8 cellular contexts compared by ENCODE assay signal in genomic region chr15:72271895-72272212, GRCh38. TPM values are rescaled to one million over a fixed set of nuclear protein-coding genes. Genes with fewer than 3 reads are reported as not detected.
A peak's percentile ranks its signal among the peaks of the same experiment; 100 is the strongest.
DNase-seq lines count a peak whose midpoint lies in the region; ATAC-seq, FAIRE-seq and TF ChIP-seq lines count a peak whose summit lies in the region.

No MANE protein-coding gene starts in this region.

- H3F3A ChIP-seq in PC-9 (ENCODE audit: insufficient read depth, low read depth), result no peaks in the 10 kb centered on the region; the same call in 1 of the 2 replicates

- peak overlapping the region; percentile 81 to 100 (median 91) for H3K4me3 ChIP-seq in BLaER1 treated with 17β-estradiol and CSF1 and Interleukin-3, amounts not matched to agents 10 nM and 100 nM
- H3K4me3 ChIP-seq in PC-9 (peak overlapping the region; percentile 85), dorsolateral prefrontal cortex (peak overlapping the region; percentile 66 to 99 (median 93)), mucosa of stomach (ENCODE audit: low read length) (peak overlapping the region; percentile 35)

- peak overlapping the region; percentile 79 to 96 (median 89) for H3K27ac ChIP-seq in BLaER1 treated with 17β-estradiol and CSF1 and Interleukin-3, amounts not matched to agents 10 nM and 100 nM
- peak overlapping the region; percentile 48; the same call in 1 of the 2 replicates for H3K27ac ChIP-seq in PC-9
- H3K27ac ChIP-seq in dorsolateral prefrontal cortex, result peak overlapping the region in 57 of 59 donors; percentile 18 to 96 (median 86)

- peaks cover 0 to 29% (median 8%) of the 10 kb centered on the region in 11 experiments; a peak in 6 of 22 replicates for H4K20me1 ChIP-seq in BLaER1 treated with 17β-estradiol and CSF1 and Interleukin-3, amounts not matched to agents 10 nM and 100 nM
- no peaks in the 10 kb centered on the region for H4K20me1 ChIP-seq in PC-9 (ENCODE audit: insufficient read depth)

- no peaks in the 10 kb centered on the region for H3K27me3 ChIP-seq in BLaER1 treated with 17β-estradiol and CSF1 and Interleukin-3, amounts not matched to agents 10 nM and 100 nM
- H3K27me3 ChIP-seq in PC-9 (ENCODE audit: insufficient read depth, low read depth) (no peaks in the 10 kb centered on the region), dorsolateral prefrontal cortex (no peaks in the 10 kb centered on the region), mucosa of stomach (ENCODE audit: control insufficient read depth, insufficient read depth, low read length) (no peaks in the 10 kb centered on the region)

- peak overlapping the region; percentile 97 for H2AFZ ChIP-seq in PC-9

- H3K4me2 ChIP-seq in BLaER1 treated with 17β-estradiol and CSF1 and Interleukin-3, amounts not matched to agents 10 nM and 100 nM, result peak overlapping the region; percentile 80 to 92 (median 88)
- H3K4me2 ChIP-seq in PC-9, result peak overlapping the region; percentile 77

- peaks cover 25 to 31% (median 28%) of the 10 kb centered on the region in 10 experiments for H3K4me1 ChIP-seq in BLaER1 treated with 17β-estradiol and CSF1 and Interleukin-3, amounts not matched to agents 10 nM and 100 nM
- H3K4me1 ChIP-seq in PC-9 (replicated peaks; ENCODE audit: insufficient read depth) (peaks cover 18% of the 10 kb centered on the region), mucosa of stomach (ENCODE audit: control insufficient read depth, insufficient read depth, low read length) (peaks cover 6% of the 10 kb centered on the region)

- peaks cover 22 to 39% (median 34%) of the 10 kb centered on the region in 11 experiments for H3K36me3 ChIP-seq in BLaER1 treated with 17β-estradiol and CSF1 and Interleukin-3, amounts not matched to agents 10 nM and 100 nM
- H3K36me3 ChIP-seq in PC-9 (ENCODE audit: low read depth) (peaks cover 13% of the 10 kb centered on the region), mucosa of stomach (ENCODE audit: control insufficient read depth, insufficient read depth, low read length) (no peaks in the 10 kb centered on the region)

- DNase-seq in PC-9 (no peak), dorsolateral prefrontal cortex (peak in 2 of 10 donors; percentile 16 to 20), urothelium cell line (ENCODE audit: low spot score) (no peak), germinal center (ENCODE audit: low spot score) (no peak)

- no peak for FAIRE-seq in urothelium cell line (lab: Jason Lieb, UNC)

- H3K9me3 ChIP-seq in BLaER1 treated with 17β-estradiol and CSF1 and Interleukin-3, amounts not matched to agents 10 nM and 100 nM (replicated peaks in 1 of 11), result no peaks in the 10 kb centered on the region
- no peaks in the 10 kb centered on the region for H3K9me3 ChIP-seq in PC-9 (ENCODE audit: insufficient read depth, low read depth)
- H3K9me3 ChIP-seq in mucosa of stomach (ENCODE audit: control insufficient read depth, low read length), result no peaks in the 10 kb centered on the region

- no TSS peak for BruUV-seq in PC-9 (replicated peaks; lab: Mats Ljungman, UMichigan)

- peaks cover 22% of the 10 kb centered on the region for H3K79me2 ChIP-seq in PC-9 (ENCODE audit: low read depth)

- intact Hi-C loops in PC-9 (cut with micrococcal nuclease; ENCODE audit: unreplicated experiment), result loop anchor here (2.0 to 5.0 kb wide), 2 partner anchors 40 to 73 kb away; partner anchors contain the start of gene PKM
- intact Hi-C loops in dorsolateral prefrontal cortex (cut with DNase I), result loop anchor here (1.0 to 2.0 kb wide), 4 partner anchors 42 to 203 kb away; partner anchors contain the start of gene ARIH1 (in 1 of the 2)

- TF ChIP-seq CTCF in PC-9 (conservative IDR thresholded peaks at IDR 0.05), result no peak
- TF ChIP-seq CTCF in dorsolateral prefrontal cortex (IDR thresholded peaks at IDR 0.05 in 54 of 56, conservative IDR thresholded peaks at IDR 0.05 in 2 of 56; ENCODE audit: low read depth in 1 of 56, partially characterized antibody in 56 of 56), result no peak

- CTCF ChIA-PET in PC-9 (lab: Charles Lee), result no interaction called here

- ATAC-seq in GM19395 (IDR thresholded peaks at IDR 0.05; ENCODE audit: unreplicated experiment) (peak; percentile 29), GM19397 (IDR thresholded peaks at IDR 0.05; ENCODE audit: unreplicated experiment) (no peak)

- peak overlapping the region; percentile 83 to 99 (median 94) for H3K9ac ChIP-seq in BLaER1 treated with 17β-estradiol and CSF1 and Interleukin-3, amounts not matched to agents 10 nM and 100 nM
- peak overlapping the region; percentile 86 for H3K9ac ChIP-seq in mucosa of stomach (ENCODE audit: low read length)

- no peaks in the 10 kb centered on the region; the same call in 1 of the 2 replicates for H3K9me2 ChIP-seq in PC-9 (ENCODE audit: insufficient read depth)

- POLR2A ChIA-PET in PC-9 (lab: Charles Lee; ENCODE audit: unreplicated experiment), result no interaction called here

RNA-seq across cellular contexts. Expression of gene PARP6, which starts 0.5 kb away (rescaled TPM):
- total RNA-seq in PC-9 (2021) (51.3 and 65.9 TPM in 2 replicates), dorsolateral prefrontal cortex (100 to 1,000 TPM in 108 of 120 experiments, 10 to 100 TPM in 12; 89.7 to 152 (median 117) TPM)

RNA-seq across cellular contexts. Expression of gene PKM, which starts 40.9 kb away (rescaled TPM):
- total RNA-seq in PC-9 (2021), result 1,294 and 1,809 TPM in 2 replicates
- total RNA-seq in dorsolateral prefrontal cortex, result 1,000 to 10,000 TPM in 51 of 120 experiments, 100 to 1,000 TPM in 69; 496 to 1,260 (median 977) TPM

RNA-seq across cellular contexts. Expression of gene CELF6, which starts 48.1 kb away (rescaled TPM):
- total RNA-seq in PC-9 (2021), result not detected in 2 replicates
- 10 to 100 TPM; 10.7 to 30.0 (median 20.1) TPM for total RNA-seq in dorsolateral prefrontal cortex

Comparison
In these comparisons a context has a peak if more than half of its experiments do, and no peak if none do; other contexts are left out.
1. H3K4me3 ChIP-seq: peak in every context shown above with its lines; median percentile 93 in dorsolateral prefrontal cortex; 91 in BLaER1 treated with 17β-estradiol and CSF1 and Interleukin-3, amounts not matched to agents 10 nM and 100 nM; 85 in PC-9; 35 in mucosa of stomach.
2. RNA of gene CELF6, which starts 48.1 kb away (total RNA-seq): 10.7 to 30.0 TPM in dorsolateral prefrontal cortex; not detected in PC-9; every median in the first group is over 10 times any median in the second.
3. Peak in every context shown above with its lines, with median percentiles within 50 percentile points of each other: H3K27ac ChIP-seq.